8 cellular contexts compared by ENCODE assay signal in the genomic region with DNA sequence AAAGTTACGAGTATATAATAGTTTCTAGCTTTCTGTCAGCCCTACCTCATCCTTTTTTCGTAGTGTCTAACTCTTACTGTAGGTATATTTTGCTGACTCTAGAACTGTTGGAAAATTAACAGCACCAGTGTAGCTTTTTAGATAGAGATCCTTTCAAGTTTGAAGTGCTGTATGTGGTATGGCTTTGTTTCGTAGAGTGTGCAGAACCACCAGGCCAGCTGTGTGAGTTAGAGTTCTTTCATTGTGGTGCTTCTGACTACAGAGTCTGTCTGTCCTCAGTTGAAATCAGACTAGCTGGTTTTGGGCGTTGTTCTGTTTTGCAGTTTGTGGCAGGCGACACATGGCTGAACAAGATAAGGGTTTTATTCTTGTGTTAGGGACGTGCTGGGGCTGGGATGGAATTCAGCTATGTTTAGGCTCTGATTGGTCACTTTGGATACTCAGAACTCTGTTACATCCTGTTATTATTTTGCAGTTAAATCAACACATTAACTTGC. TPM values are rescaled to one million over a fixed set of nuclear protein-coding genes. Genes with fewer than 3 reads are reported as not detected.
A peak's percentile ranks its signal among the peaks of the same experiment; 100 is the strongest.
DNase-seq lines count a peak whose midpoint lies in the region; ATAC-seq and TF ChIP-seq lines count a peak whose summit lies in the region.

No MANE protein-coding gene starts in this region.

- intact Hi-C loops in activated naive CD4-positive, alpha-beta T cell treated with anti-CD3 and anti-CD28 coated beads for 36 hours (cut with micrococcal nuclease) = loop anchor here (5.0 kb wide), 1 partner anchor 613 kb away; no protein-coding TSS in a partner anchor

- TF ChIP-seq POLR2A in gastroesophageal sphincter (IDR thresholded peaks at IDR 0.05) = no peak

- no peaks in the 10 kb centered on the region for H3K27me3 ChIP-seq in SJCRH30
- no peaks in the 10 kb centered on the region for H3K27me3 ChIP-seq in gastroesophageal sphincter

- 7 to 10% methylated on average over 5 to 6 of the region's 6 CpGs for WGBS in gastroesophageal sphincter (ENCODE audit: low coverage in 1 of 2), 2 donors

- H3K9me3 ChIP-seq in SJCRH30 (replicated peaks) = no peaks in the 10 kb centered on the region
- no peaks in the 10 kb centered on the region for H3K9me3 ChIP-seq in gastroesophageal sphincter

- peak overlapping the region; percentile 70 for H3K27ac Mint-ChIP-seq in osteocyte (ENCODE audit: unreplicated experiment)
- H3K27ac Mint-ChIP-seq in activated naive CD4-positive, alpha-beta T cell treated with anti-CD3 and anti-CD28 coated beads for 36 hours = no peak overlapping the region

- H3K4me3 Mint-ChIP-seq in osteocyte (ENCODE audit: unreplicated experiment) = peak overlapping the region; percentile 96
- H3K4me3 Mint-ChIP-seq in activated naive CD4-positive, alpha-beta T cell treated with anti-CD3 and anti-CD28 coated beads for 36 hours = no peak overlapping the region

- peaks cover 53% of the 10 kb centered on the region for H3K4me1 Mint-ChIP-seq in osteocyte (ENCODE audit: unreplicated experiment)
- H3K4me1 Mint-ChIP-seq in activated naive CD4-positive, alpha-beta T cell treated with anti-CD3 and anti-CD28 coated beads for 36 hours (ENCODE audit: low read depth) = peaks cover 41% of the 10 kb centered on the region

- CTCF ChIA-PET in activated naive CD4-positive, alpha-beta T cell treated with anti-CD3 and anti-CD28 coated beads for 36 hours (lab: Charles Lee) = interaction anchor here (0.6 to 1.2 kb wide), 2 partner anchors 38 to 151 kb away, joined by 3 read pairs; no protein-coding TSS in a partner anchor

- H3K27me3 Mint-ChIP-seq in osteocyte (ENCODE audit: unreplicated experiment) = no peaks in the 10 kb centered on the region
- peaks cover 56% of the 10 kb centered on the region for H3K27me3 Mint-ChIP-seq in activated naive CD4-positive, alpha-beta T cell treated with anti-CD3 and anti-CD28 coated beads for 36 hours (ENCODE audit: low read depth)

- DNase-seq in Daoy (ENCODE audit: low read depth) (peak; percentile 30), SJCRH30 (peak; percentile 28 to 55), osteocyte (ENCODE audit: extremely low spot score, unreplicated experiment) (no peak), NCI-H1092 treated with DMSO at 0.1 percent for 48 hours (lab: John Stamatoyannopoulos, UW) (no peak), omental fat pad (ENCODE audit: low spot score) (no peak), NCI-H128 (lab: John Stamatoyannopoulos, UW; ENCODE audit: unreplicated experiment) (no peak)
- DNase-seq in activated naive CD4-positive, alpha-beta T cell treated with anti-CD3 and anti-CD28 coated beads for 36 hours = no peak

- H3K36me3 ChIP-seq in SJCRH30 (no peaks in the 10 kb centered on the region), gastroesophageal sphincter (no peaks in the 10 kb centered on the region)

- no peak for TF ChIP-seq EP300 in gastroesophageal sphincter (IDR thresholded peaks at IDR 0.05)

- no peak for TF ChIP-seq CTCF in gastroesophageal sphincter (IDR thresholded peaks at IDR 0.05)
- TF ChIP-seq CTCF in osteocyte (IDR thresholded peaks at IDR 0.05) = no peak
- TF ChIP-seq CTCF in omental fat pad (IDR thresholded peaks at IDR 0.05) = no peak

- H3K4me3 ChIP-seq in SJCRH30 (peak overlapping the region; percentile 96), gastroesophageal sphincter (peak overlapping the region; percentile 81 to 89)

- ATAC-seq in gastroesophageal sphincter (no peak), omental fat pad (ENCODE audit: low FRiP score) (no peak)

- H3K27ac ChIP-seq in SJCRH30 (no peak overlapping the region; the same call in 1 of the 2 replicates), gastroesophageal sphincter (peak overlapping the region in 3 of 4 donors; percentile 65 to 99 (median 94))

- no peaks in the 10 kb centered on the region for H3K9me3 Mint-ChIP-seq in osteocyte (ENCODE audit: unreplicated experiment)
- H3K9me3 Mint-ChIP-seq in activated naive CD4-positive, alpha-beta T cell treated with anti-CD3 and anti-CD28 coated beads for 36 hours = no peaks in the 10 kb centered on the region

- peaks cover 18% of the 10 kb centered on the region for H3K4me1 ChIP-seq in SJCRH30
- peaks cover 10 to 77% (median 15%) of the 10 kb centered on the region in 3 donors for H3K4me1 ChIP-seq in gastroesophageal sphincter

- H3K36me3 Mint-ChIP-seq in osteocyte (ENCODE audit: unreplicated experiment) = no peaks in the 10 kb centered on the region
- H3K36me3 Mint-ChIP-seq in activated naive CD4-positive, alpha-beta T cell treated with anti-CD3 and anti-CD28 coated beads for 36 hours (ENCODE audit: low read depth) = no peaks in the 10 kb centered on the region

RNA-seq across cellular contexts. Expression of a gene that starts 3.2 kb away (rescaled TPM):
- 20.4 and 20.8 TPM in 2 replicates for total RNA-seq in Daoy (2014; rRNA removed; shearing (Covaris generic))
- total RNA-seq in SJCRH30 (2014; rRNA removed; shearing (Covaris generic)) = 34.0 and 36.2 TPM in 2 replicates
- 100 to 1,000 TPM in 3 of 4 donors, 10 to 100 TPM in 1; 99.7 to 135 (median 112) TPM for total RNA-seq in gastroesophageal sphincter
- total RNA-seq in osteocyte = 114 and 118 TPM in 2 replicates
- 10 to 100 TPM; 15.4 to 16.5 TPM for total RNA-seq in activated naive CD4-positive, alpha-beta T cell treated with anti-CD3 and anti-CD28 coated beads for 36 hours
- total RNA-seq in omental fat pad = 100 to 1,000 TPM in 1 of 4 donors, 10 to 100 TPM in 3; 69.8 to 137 (median 75.2) TPM

RNA-seq across cellular contexts. Expression of a gene that starts 14.3 kb away (rescaled TPM):
- 5.7 and 11.4 TPM in 2 replicates for total RNA-seq in Daoy (2014; rRNA removed; shearing (Covaris generic))
- total RNA-seq in SJCRH30 (2014; rRNA removed; shearing (Covaris generic)) = 1.4 and 2.2 TPM in 2 replicates
- 1 to 10 TPM; 6.1 to 8.1 (median 7.5) TPM for total RNA-seq in gastroesophageal sphincter
- 10.9 and 11.6 TPM in 2 replicates for total RNA-seq in osteocyte
- total RNA-seq in activated naive CD4-positive, alpha-beta T cell treated with anti-CD3 and anti-CD28 coated beads for 36 hours = 1 to 10 TPM; 1.2 to 2.2 TPM
- total RNA-seq in omental fat pad = 1 to 10 TPM; 2.9 to 6.1 (median 4.4) TPM

Comparison
In these comparisons a context has a peak if more than half of its experiments do, and no peak if none do; other contexts are left out.
1. DNase-seq: peak in Daoy (single experiment) and SJCRH30 (2 of 2); none in osteocyte (single experiment), NCI-H1092 treated with DMSO at 0.1 percent for 48 hours (single experiment), activated naive CD4-positive, alpha-beta T cell treated with anti-CD3 and anti-CD28 coated beads for 36 hours (single experiment), omental fat pad (single experiment) and NCI-H128 (single experiment).